ENCODE assay signal across 21 cellular contexts in genomic region chr10:65611592-65611991, GRCh38.
"Had no signal": no experiment of that assay in that cellular context is flagged by ENCODE, and none has a peak within 500 bp of the region (broad histone marks: within the 10 kb centered on the region; RNA-seq: fewer than 3 reads in every experiment).

No MANE protein-coding gene starts in this region.

- H3K27me3 Mint-ChIP-seq: activated CD4-positive, alpha-beta T cell treated with anti-CD3 and anti-CD28 coated beads, Interleukin-2, amount 10 ng/mL, durations not matched to agents 24 days and 14 days; activated T-cell treated with anti-CD3 and anti-CD28 coated beads, Interleukin-2, amount 50 U/mL, for 24 hours; memory B cell; naive B cell; stimulated activated memory B cell treated with anti-CD40 and anti-IgM and Interleukin-4, amounts not matched to agents 10 μg/mL and 1 μg/mL and 100 μg/mL, for 72 hours had no signal

- DNase-seq: activated CD4-positive, alpha-beta T cell treated with anti-CD3 and anti-CD28 coated beads, Interleukin-2, amount 10 ng/mL, durations not matched to agents 24 days and 14 days; activated CD8-positive, alpha-beta T cell treated with anti-CD3 and anti-CD28 coated beads, Interleukin-2, amount 10 ng/mL, durations not matched to agents 7 days and 5 days; activated naive CD4-positive, alpha-beta T cell treated with anti-CD3 and anti-CD28 coated beads for 36 hours; activated T-cell treated with anti-CD3 and anti-CD28 coated beads, Interleukin-2, amount 50 U/mL, for 24 hours; dermis blood vessel endothelial cell; effector memory CD4-positive, alpha-beta T cell; esophagus squamous epithelium; foreskin keratinocyte; hypothalamus; left ventricle myocardium superior; mucosa of descending colon; naive B cell; ovary; psoas muscle; right lobe of liver; stimulated activated CD4-positive, alpha-beta T cell treated with anti-CD3 and anti-CD28 coated beads, Interleukin-4, amount 100 ng/mL, for 24 hours; T-helper 1 cell; T-helper 9 cell; upper lobe of right lung had no signal

- ATAC-seq: activated CD8-positive, alpha-beta T cell treated with anti-CD3 and anti-CD28 coated beads, Interleukin-2, amount 10 ng/mL, durations not matched to agents 7 days and 5 days; foreskin keratinocyte; left ventricle myocardium superior; mucosa of descending colon; psoas muscle; right lobe of liver; stimulated activated memory B cell treated with anti-CD40 and anti-IgM and Interleukin-4, amounts not matched to agents 10 μg/mL and 1 μg/mL and 100 μg/mL, for 72 hours; upper lobe of right lung had no signal

- H3K27me3 ChIP-seq: esophagus squamous epithelium, foreskin keratinocyte, ovary, right lobe of liver, upper lobe of right lung had no signal

- H3K4me1 Mint-ChIP-seq: activated CD4-positive, alpha-beta T cell treated with anti-CD3 and anti-CD28 coated beads, Interleukin-2, amount 10 ng/mL, durations not matched to agents 24 days and 14 days; memory B cell; naive B cell; stimulated activated memory B cell treated with anti-CD40 and anti-IgM and Interleukin-4, amounts not matched to agents 10 μg/mL and 1 μg/mL and 100 μg/mL, for 72 hours had no signal

- H3K4me3 Mint-ChIP-seq: activated CD4-positive, alpha-beta T cell treated with anti-CD3 and anti-CD28 coated beads, Interleukin-2, amount 10 ng/mL, durations not matched to agents 24 days and 14 days; activated CD8-positive, alpha-beta T cell treated with anti-CD3 and anti-CD28 coated beads, Interleukin-2, amount 10 ng/mL, durations not matched to agents 7 days and 5 days; activated naive CD4-positive, alpha-beta T cell treated with anti-CD3 and anti-CD28 coated beads for 36 hours; activated T-cell treated with anti-CD3 and anti-CD28 coated beads, Interleukin-2, amount 50 U/mL, for 24 hours; memory B cell; naive B cell; stimulated activated memory B cell treated with anti-CD40 and anti-IgM and Interleukin-4, amounts not matched to agents 10 μg/mL and 1 μg/mL and 100 μg/mL, for 72 hours had no signal

- H3K4me3 ChIP-seq: esophagus squamous epithelium, mucosa of descending colon, ovary, psoas muscle, right lobe of liver, upper lobe of right lung had no signal

- H3K36me3 Mint-ChIP-seq: memory B cell; naive B cell; stimulated activated memory B cell treated with anti-CD40 and anti-IgM and Interleukin-4, amounts not matched to agents 10 μg/mL and 1 μg/mL and 100 μg/mL, for 72 hours had no signal

- H3K27ac ChIP-seq: esophagus squamous epithelium, foreskin keratinocyte, ovary, psoas muscle, right lobe of liver, upper lobe of right lung had no signal

- H3K27ac Mint-ChIP-seq: activated CD4-positive, alpha-beta T cell treated with anti-CD3 and anti-CD28 coated beads, Interleukin-2, amount 10 ng/mL, durations not matched to agents 24 days and 14 days; activated CD8-positive, alpha-beta T cell treated with anti-CD3 and anti-CD28 coated beads, Interleukin-2, amount 10 ng/mL, durations not matched to agents 7 days and 5 days; activated naive CD4-positive, alpha-beta T cell treated with anti-CD3 and anti-CD28 coated beads for 36 hours; activated T-cell treated with anti-CD3 and anti-CD28 coated beads, Interleukin-2, amount 50 U/mL, for 24 hours; memory B cell; stimulated activated memory B cell treated with anti-CD40 and anti-IgM and Interleukin-4, amounts not matched to agents 10 μg/mL and 1 μg/mL and 100 μg/mL, for 72 hours had no signal

- H3K36me3 ChIP-seq: esophagus squamous epithelium, ovary, right lobe of liver, upper lobe of right lung had no signal

- H3K9me3 ChIP-seq: right lobe of liver, upper lobe of right lung had no signal

- H3K4me1 ChIP-seq: esophagus squamous epithelium, psoas muscle, right lobe of liver, upper lobe of right lung had no signal
